ENCODE assay signal across 1 cellular context in genomic region chr14:22252591-22253178, GRCh38.
TF ChIP-seq lines count a peak whose summit lies in the region.

No MANE protein-coding gene starts in this region.

TF ChIP-seq in IMR-90, 13 proteins besides CTCF, POLR2A, EP300 and RAD21 (continued from another document):
- TF ChIP-seq RFX5 (IDR thresholded peaks at IDR 0.05; ENCODE audit: low read depth, low read length) (no peak), CEBPB (IDR thresholded peaks at IDR 0.05; ENCODE audit: low read depth, low read length) (no peak)
